2 cellular contexts compared by ENCODE assay signal in the genomic region with DNA sequence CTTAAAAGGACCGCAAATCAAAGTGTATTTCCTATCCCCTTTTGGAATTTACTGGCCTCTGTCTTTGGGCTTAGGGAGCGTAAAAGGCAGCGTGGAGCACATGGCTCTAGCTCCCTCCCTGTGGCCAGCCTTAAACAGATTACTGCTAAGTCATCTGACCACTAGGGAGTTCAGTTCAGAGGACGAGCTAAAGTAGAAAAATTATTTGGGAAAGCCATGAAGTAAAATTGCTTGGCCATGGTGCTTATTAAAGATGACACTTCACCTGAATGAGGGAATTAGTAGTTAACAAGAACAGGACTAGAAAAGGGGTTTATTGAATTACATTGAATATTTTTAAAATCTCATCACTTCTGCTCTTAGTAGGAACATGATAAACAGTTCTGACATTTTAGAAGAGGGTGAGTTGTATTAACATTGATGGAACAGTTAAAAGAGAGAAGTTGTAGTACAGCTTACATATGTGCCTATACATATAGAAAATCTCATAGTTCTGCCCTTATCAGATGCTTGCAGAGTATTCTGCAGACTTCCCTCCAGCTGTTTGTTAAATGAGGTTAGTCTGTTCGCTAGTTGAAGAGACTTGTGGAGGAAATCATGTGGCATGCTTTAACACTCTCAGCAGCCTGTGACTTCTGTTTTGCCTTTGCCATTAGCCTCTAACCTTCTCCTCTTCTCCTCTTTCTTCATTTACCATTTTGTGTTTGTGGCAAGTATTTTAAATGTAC.
TF ChIP-seq lines count a peak whose summit lies in the region.

No MANE protein-coding gene starts in this region.

TF ChIP-seq in SK-N-SH treated with all-trans-retinoic acid at 6 μM for 48 hours, 23 proteins besides CTCF, POLR2A, EP300 and RAD21 (continued from another document):
- TF ChIP-seq, protein P1, sequence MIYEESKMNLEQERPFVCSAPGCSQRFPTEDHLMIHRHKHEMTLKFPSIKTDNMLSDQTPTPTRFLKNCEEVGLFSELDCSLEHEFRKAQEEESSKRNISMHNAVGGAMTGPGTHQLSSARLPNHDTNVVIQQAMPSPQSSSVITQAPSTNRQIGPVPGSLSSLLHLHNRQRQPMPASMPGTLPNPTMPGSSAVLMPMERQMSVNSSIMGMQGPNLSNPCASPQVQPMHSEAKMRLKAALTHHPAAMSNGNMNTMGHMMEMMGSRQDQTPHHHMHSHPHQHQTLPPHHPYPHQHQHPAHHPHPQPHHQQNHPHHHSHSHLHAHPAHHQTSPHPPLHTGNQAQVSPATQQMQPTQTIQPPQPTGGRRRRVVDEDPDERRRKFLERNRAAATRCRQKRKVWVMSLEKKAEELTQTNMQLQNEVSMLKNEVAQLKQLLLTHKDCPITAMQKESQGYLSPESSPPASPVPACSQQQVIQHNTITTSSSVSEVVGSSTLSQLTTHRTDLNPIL (CRISPR knock-in tag; IDR thresholded peaks at IDR 0.05; ENCODE audit: low read depth) = no peak

TF ChIP-seq in endothelial cell of umbilical vein, 7 proteins besides CTCF, POLR2A, EP300 and RAD21 (continued from another document):
- TF ChIP-seq, protein P2, sequence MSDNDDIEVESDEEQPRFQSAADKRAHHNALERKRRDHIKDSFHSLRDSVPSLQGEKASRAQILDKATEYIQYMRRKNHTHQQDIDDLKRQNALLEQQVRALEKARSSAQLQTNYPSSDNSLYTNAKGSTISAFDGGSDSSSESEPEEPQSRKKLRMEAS (IDR thresholded peaks at IDR 0.05; ENCODE audit: insufficient read depth, insufficient read length) = no peak
TF ChIP-seq in endothelial cell of umbilical vein: peak in this region for 0.
